In the genomic region with DNA sequence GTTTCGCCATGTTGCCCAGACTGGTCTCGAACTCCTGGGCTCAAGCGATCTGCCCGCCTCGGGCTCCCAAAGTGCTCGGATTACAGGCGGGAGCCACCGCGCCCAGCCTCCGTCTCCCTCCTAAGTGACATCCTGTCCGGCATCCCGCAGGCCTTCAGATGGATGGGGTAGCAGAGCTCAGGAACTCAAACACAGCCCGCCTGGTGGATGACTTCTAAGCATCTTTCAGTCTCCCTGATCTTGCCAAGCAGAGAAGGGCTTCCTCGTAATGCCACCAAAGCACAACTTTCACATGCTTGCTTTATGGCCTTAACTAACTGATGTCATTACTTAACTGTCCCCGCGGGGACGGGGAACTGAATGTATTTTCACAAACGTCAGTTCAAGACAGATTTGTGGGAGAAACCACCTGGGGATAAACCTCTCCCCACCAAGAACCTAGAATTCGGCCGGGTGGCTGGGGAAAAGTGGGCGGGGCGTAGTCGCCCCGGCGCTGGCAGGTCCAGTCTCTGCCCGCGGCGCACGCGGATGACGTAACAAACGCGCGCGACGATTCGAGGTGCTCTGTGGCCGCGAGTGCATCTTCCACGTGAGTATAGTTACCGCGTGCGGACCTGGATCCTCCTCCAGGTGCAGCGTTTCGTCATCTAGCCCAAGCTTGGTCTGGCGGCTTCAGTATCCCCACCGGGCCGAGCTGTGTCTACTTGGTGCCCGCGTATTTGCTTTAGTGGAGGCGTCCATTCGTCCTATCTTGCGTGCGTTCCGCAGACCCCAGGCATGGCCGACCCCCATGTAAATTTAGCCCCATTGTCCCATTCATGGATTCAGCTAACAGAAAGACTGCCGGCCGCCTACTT, we compare ENCODE assay signal across 1 cellular context.
TF ChIP-seq lines count a peak whose summit lies in the region.

A gene with protein sequence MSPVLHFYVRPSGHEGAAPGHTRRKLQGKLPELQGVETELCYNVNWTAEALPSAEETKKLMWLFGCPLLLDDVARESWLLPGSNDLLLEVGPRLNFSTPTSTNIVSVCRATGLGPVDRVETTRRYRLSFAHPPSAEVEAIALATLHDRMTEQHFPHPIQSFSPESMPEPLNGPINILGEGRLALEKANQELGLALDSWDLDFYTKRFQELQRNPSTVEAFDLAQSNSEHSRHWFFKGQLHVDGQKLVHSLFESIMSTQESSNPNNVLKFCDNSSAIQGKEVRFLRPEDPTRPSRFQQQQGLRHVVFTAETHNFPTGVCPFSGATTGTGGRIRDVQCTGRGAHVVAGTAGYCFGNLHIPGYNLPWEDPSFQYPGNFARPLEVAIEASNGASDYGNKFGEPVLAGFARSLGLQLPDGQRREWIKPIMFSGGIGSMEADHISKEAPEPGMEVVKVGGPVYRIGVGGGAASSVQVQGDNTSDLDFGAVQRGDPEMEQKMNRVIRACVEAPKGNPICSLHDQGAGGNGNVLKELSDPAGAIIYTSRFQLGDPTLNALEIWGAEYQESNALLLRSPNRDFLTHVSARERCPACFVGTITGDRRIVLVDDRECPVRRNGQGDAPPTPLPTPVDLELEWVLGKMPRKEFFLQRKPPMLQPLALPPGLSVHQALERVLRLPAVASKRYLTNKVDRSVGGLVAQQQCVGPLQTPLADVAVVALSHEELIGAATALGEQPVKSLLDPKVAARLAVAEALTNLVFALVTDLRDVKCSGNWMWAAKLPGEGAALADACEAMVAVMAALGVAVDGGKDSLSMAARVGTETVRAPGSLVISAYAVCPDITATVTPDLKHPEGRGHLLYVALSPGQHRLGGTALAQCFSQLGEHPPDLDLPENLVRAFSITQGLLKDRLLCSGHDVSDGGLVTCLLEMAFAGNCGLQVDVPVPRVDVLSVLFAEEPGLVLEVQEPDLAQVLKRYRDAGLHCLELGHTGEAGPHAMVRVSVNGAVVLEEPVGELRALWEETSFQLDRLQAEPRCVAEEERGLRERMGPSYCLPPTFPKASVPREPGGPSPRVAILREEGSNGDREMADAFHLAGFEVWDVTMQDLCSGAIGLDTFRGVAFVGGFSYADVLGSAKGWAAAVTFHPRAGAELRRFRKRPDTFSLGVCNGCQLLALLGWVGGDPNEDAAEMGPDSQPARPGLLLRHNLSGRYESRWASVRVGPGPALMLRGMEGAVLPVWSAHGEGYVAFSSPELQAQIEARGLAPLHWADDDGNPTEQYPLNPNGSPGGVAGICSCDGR (N-terminal part only) (plus strand): TSS at position 539 of the 857 bp plus-strand sequence. CDS start 4,649 bp downstream, outside the sequence.

TF ChIP-seq in HepG2, 621 proteins besides CTCF, POLR2A, EP300 and RAD21 (continued from another document and continues in another):
- TF ChIP-seq, protein P1, sequence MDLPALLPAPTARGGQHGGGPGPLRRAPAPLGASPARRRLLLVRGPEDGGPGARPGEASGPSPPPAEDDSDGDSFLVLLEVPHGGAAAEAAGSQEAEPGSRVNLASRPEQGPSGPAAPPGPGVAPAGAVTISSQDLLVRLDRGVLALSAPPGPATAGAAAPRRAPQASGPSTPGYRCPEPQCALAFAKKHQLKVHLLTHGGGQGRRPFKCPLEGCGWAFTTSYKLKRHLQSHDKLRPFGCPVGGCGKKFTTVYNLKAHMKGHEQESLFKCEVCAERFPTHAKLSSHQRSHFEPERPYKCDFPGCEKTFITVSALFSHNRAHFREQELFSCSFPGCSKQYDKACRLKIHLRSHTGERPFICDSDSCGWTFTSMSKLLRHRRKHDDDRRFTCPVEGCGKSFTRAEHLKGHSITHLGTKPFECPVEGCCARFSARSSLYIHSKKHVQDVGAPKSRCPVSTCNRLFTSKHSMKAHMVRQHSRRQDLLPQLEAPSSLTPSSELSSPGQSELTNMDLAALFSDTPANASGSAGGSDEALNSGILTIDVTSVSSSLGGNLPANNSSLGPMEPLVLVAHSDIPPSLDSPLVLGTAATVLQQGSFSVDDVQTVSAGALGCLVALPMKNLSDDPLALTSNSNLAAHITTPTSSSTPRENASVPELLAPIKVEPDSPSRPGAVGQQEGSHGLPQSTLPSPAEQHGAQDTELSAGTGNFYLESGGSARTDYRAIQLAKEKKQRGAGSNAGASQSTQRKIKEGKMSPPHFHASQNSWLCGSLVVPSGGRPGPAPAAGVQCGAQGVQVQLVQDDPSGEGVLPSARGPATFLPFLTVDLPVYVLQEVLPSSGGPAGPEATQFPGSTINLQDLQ (CRISPR knock-in tag; IDR thresholded peaks at IDR 0.05), result peak; percentile 73; the same call in 1 of the 2 replicates
- no peak for TF ChIP-seq KDM6A (CRISPR knock-in tag; IDR thresholded peaks at IDR 0.05; ENCODE audit: low read depth)
- peak; percentile 100 for TF ChIP-seq MXI1 (IDR thresholded peaks at IDR 0.05; ENCODE audit: borderline replicate concordance, low read depth, low read length)
- TF ChIP-seq, protein P2, sequence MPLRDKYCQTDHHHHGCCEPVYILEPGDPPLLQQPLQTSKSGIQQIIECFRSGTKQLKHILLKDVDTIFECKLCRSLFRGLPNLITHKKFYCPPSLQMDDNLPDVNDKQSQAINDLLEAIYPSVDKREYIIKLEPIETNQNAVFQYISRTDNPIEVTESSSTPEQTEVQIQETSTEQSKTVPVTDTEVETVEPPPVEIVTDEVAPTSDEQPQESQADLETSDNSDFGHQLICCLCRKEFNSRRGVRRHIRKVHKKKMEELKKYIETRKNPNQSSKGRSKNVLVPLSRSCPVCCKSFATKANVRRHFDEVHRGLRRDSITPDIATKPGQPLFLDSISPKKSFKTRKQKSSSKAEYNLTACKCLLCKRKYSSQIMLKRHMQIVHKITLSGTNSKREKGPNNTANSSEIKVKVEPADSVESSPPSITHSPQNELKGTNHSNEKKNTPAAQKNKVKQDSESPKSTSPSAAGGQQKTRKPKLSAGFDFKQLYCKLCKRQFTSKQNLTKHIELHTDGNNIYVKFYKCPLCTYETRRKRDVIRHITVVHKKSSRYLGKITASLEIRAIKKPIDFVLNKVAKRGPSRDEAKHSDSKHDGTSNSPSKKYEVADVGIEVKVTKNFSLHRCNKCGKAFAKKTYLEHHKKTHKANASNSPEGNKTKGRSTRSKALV (CRISPR knock-in tag; IDR thresholded peaks at IDR 0.05), result no peak
- TF ChIP-seq, protein P3, sequence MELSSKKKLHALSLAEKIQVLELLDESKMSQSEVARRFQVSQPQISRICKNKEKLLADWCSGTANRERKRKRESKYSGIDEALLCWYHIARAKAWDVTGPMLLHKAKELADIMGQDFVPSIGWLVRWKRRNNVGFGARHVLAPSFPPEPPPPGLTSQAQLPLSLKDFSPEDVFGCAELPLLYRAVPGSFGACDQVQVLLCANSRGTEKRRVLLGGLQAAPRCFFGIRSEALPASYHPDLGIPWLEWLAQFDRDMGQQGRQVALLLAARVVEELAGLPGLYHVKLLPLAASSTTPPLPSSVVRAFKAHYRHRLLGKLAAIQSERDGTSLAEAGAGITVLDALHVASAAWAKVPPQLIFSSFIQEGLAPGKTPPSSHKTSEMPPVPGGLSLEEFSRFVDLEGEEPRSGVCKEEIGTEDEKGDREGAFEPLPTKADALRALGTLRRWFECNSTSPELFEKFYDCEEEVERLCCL (CRISPR knock-in tag; IDR thresholded peaks at IDR 0.05; ENCODE audit: borderline replicate concordance), result no peak
- no peak for TF ChIP-seq PHF5A (CRISPR knock-in tag; IDR thresholded peaks at IDR 0.05; ENCODE audit: low read depth, unreplicated experiment)
- no peak for TF ChIP-seq ZFP1 (CRISPR knock-in tag; IDR thresholded peaks at IDR 0.05)
- TF ChIP-seq MATR3 (CRISPR knock-in tag; IDR thresholded peaks at IDR 0.05), result no peak
- TF ChIP-seq, protein P4, sequence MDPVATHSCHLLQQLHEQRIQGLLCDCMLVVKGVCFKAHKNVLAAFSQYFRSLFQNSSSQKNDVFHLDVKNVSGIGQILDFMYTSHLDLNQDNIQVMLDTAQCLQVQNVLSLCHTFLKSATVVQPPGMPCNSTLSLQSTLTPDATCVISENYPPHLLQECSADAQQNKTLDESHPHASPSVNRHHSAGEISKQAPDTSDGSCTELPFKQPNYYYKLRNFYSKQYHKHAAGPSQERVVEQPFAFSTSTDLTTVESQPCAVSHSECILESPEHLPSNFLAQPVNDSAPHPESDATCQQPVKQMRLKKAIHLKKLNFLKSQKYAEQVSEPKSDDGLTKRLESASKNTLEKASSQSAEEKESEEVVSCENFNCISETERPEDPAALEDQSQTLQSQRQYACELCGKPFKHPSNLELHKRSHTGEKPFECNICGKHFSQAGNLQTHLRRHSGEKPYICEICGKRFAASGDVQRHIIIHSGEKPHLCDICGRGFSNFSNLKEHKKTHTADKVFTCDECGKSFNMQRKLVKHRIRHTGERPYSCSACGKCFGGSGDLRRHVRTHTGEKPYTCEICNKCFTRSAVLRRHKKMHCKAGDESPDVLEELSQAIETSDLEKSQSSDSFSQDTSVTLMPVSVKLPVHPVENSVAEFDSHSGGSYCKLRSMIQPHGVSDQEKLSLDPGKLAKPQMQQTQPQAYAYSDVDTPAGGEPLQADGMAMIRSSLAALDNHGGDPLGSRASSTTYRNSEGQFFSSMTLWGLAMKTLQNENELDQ (CRISPR knock-in tag; IDR thresholded peaks at IDR 0.05; ENCODE audit: borderline replicate concordance), result no peak
- TF ChIP-seq, protein P5, sequence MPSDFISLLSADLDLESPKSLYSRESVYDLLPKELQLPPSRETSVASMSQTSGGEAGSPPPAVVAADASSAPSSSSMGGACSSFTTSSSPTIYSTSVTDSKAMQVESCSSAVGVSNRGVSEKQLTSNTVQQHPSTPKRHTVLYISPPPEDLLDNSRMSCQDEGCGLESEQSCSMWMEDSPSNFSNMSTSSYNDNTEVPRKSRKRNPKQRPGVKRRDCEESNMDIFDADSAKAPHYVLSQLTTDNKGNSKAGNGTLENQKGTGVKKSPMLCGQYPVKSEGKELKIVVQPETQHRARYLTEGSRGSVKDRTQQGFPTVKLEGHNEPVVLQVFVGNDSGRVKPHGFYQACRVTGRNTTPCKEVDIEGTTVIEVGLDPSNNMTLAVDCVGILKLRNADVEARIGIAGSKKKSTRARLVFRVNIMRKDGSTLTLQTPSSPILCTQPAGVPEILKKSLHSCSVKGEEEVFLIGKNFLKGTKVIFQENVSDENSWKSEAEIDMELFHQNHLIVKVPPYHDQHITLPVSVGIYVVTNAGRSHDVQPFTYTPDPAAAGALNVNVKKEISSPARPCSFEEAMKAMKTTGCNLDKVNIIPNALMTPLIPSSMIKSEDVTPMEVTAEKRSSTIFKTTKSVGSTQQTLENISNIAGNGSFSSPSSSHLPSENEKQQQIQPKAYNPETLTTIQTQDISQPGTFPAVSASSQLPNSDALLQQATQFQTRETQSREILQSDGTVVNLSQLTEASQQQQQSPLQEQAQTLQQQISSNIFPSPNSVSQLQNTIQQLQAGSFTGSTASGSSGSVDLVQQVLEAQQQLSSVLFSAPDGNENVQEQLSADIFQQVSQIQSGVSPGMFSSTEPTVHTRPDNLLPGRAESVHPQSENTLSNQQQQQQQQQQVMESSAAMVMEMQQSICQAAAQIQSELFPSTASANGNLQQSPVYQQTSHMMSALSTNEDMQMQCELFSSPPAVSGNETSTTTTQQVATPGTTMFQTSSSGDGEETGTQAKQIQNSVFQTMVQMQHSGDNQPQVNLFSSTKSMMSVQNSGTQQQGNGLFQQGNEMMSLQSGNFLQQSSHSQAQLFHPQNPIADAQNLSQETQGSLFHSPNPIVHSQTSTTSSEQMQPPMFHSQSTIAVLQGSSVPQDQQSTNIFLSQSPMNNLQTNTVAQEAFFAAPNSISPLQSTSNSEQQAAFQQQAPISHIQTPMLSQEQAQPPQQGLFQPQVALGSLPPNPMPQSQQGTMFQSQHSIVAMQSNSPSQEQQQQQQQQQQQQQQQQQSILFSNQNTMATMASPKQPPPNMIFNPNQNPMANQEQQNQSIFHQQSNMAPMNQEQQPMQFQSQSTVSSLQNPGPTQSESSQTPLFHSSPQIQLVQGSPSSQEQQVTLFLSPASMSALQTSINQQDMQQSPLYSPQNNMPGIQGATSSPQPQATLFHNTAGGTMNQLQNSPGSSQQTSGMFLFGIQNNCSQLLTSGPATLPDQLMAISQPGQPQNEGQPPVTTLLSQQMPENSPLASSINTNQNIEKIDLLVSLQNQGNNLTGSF (CRISPR knock-in tag; IDR thresholded peaks at IDR 0.05), result peak; percentile 73; the same call in 1 of the 2 replicates
- no peak for TF ChIP-seq MIXL1 (CRISPR knock-in tag; IDR thresholded peaks at IDR 0.05)
- TF ChIP-seq, protein P6, sequence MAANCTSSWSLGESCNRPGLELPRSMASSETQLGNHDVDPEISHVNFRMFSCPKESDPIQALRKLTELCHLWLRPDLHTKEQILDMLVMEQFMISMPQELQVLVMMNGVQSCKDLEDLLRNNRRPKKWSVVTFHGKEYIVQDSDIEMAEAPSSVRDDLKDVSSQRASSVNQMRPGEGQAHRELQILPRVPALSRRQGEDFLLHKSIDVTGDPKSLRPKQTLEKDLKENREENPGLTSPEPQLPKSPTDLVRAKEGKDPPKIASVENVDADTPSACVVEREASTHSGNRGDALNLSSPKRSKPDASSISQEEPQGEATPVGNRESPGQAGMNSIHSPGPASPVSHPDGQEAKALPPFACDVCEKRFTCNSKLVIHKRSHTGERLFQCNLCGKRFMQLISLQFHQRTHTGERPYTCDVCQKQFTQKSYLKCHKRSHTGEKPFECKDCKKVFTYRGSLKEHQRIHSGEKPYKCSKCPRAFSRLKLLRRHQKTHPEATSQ (CRISPR knock-in tag; IDR thresholded peaks at IDR 0.05; ENCODE audit: borderline replicate concordance), result no peak
- TF ChIP-seq, protein P7, sequence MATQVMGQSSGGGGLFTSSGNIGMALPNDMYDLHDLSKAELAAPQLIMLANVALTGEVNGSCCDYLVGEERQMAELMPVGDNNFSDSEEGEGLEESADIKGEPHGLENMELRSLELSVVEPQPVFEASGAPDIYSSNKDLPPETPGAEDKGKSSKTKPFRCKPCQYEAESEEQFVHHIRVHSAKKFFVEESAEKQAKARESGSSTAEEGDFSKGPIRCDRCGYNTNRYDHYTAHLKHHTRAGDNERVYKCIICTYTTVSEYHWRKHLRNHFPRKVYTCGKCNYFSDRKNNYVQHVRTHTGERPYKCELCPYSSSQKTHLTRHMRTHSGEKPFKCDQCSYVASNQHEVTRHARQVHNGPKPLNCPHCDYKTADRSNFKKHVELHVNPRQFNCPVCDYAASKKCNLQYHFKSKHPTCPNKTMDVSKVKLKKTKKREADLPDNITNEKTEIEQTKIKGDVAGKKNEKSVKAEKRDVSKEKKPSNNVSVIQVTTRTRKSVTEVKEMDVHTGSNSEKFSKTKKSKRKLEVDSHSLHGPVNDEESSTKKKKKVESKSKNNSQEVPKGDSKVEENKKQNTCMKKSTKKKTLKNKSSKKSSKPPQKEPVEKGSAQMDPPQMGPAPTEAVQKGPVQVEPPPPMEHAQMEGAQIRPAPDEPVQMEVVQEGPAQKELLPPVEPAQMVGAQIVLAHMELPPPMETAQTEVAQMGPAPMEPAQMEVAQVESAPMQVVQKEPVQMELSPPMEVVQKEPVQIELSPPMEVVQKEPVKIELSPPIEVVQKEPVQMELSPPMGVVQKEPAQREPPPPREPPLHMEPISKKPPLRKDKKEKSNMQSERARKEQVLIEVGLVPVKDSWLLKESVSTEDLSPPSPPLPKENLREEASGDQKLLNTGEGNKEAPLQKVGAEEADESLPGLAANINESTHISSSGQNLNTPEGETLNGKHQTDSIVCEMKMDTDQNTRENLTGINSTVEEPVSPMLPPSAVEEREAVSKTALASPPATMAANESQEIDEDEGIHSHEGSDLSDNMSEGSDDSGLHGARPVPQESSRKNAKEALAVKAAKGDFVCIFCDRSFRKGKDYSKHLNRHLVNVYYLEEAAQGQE (IDR thresholded peaks at IDR 0.05; ENCODE audit: borderline replicate concordance in 1 of 2, low read depth in 1 of 2, low read length in 2 of 2), result no peak; a peak in 1 of 4 replicates
- TF ChIP-seq SP5 (CRISPR knock-in tag; IDR thresholded peaks at IDR 0.05; ENCODE audit: borderline replicate concordance, low read depth), result peak; percentile 33; the same call in 1 of the 2 replicates
- TF ChIP-seq ZNF776 (CRISPR knock-in tag; IDR thresholded peaks at IDR 0.05), result no peak
- no peak for TF ChIP-seq MTA3 (CRISPR knock-in tag; IDR thresholded peaks at IDR 0.05)
- TF ChIP-seq BRCA1 (CRISPR knock-in tag; IDR thresholded peaks at IDR 0.05), result peak; percentile 55; the same call in 1 of the 2 replicates
